In genomic region chr17:19987897-19988296, GRCh38 we compare ENCODE assay signal across 16 cellular contexts. TPM values are rescaled to one million over a fixed set of nuclear protein-coding genes. Genes with fewer than 3 reads are reported as not detected.
A peak's percentile ranks its signal among the peaks of the same experiment; 100 is the strongest.
DNase-seq lines count a peak whose midpoint lies in the region; FAIRE-seq and TF ChIP-seq lines count a peak whose summit lies in the region.
"Had no signal": no experiment of that assay in that cellular context is flagged by ENCODE, and none has a peak within 500 bp of the region (broad histone marks: within the 10 kb centered on the region; RNA-seq: fewer than 3 reads in every experiment).

No MANE protein-coding gene starts in this region.

- no peak overlapping the region for H3K27ac Mint-ChIP-seq in osteocyte (ENCODE audit: unreplicated experiment)
- H3K27ac Mint-ChIP-seq: CD8-positive, alpha-beta T cell had no signal

- H3K27ac ChIP-seq in HEK293 (ENCODE audit: extremely low read depth, low read depth, low read length) (no peak overlapping the region), coronary artery (no peak overlapping the region), Peyer's patch (no peak overlapping the region), transverse colon (no peak overlapping the region)
- H3K27ac ChIP-seq: GM23248, SK-N-MC had no signal

- in situ Hi-C loops in transverse colon (cut with MboI; ENCODE audit: low pct_ligation_motif_present in 1 of 4, low pct_unique_long_range_greater_than_20kb in 1 of 4, low sequenced_read_pairs in 3 of 4) = loop anchor here in 1 of 4 donors (25.0 kb wide), 1 partner anchor 324 kb away; no protein-coding TSS in a partner anchor

- H3K27me3 ChIP-seq in Peyer's patch (no peaks in the 10 kb centered on the region), transverse colon (no peaks in the 10 kb centered on the region)
- H3K27me3 ChIP-seq: BE2C had no signal

- intact Hi-C loops in transverse colon (cut with DNase I; ENCODE audit: low total_unique reads) = no loop called here

- no peaks in the 10 kb centered on the region for H3K4me1 ChIP-seq in HEK293 (ENCODE audit: control insufficient read depth, insufficient read depth, low read length)
- no peaks in the 10 kb centered on the region for H3K4me1 ChIP-seq in Peyer's patch
- peaks cover 0 to 5% (median under 1%) of the 10 kb centered on the region in 4 donors for H3K4me1 ChIP-seq in transverse colon
- H3K4me1 ChIP-seq: BE2C had no signal

- TF ChIP-seq EP300 in transverse colon (IDR thresholded peaks at IDR 0.05; ENCODE audit: low read depth) = no peak

- CTCF ChIA-PET in HEK293 (lab: Yijun Ruan, JAX) = interaction anchor here (0.6 to 1.7 kb wide), 5 partner anchors 22 to 239 kb away, joined by 3 to 7 read pairs (median 4); no protein-coding TSS in a partner anchor

- H3K4me3 Mint-ChIP-seq in osteocyte (ENCODE audit: unreplicated experiment) = no peak overlapping the region
- H3K4me3 Mint-ChIP-seq: CD8-positive, alpha-beta T cell had no signal

- TF ChIP-seq POLR2A in GM12892 (IDR thresholded peaks at IDR 0.05; ENCODE audit: low read depth, low read length) (no peak), Peyer's patch (IDR thresholded peaks at IDR 0.05) (no peak), transverse colon (IDR thresholded peaks at IDR 0.05) (no peak)

- WGBS in transverse colon (ENCODE audit: low coverage in 1 of 2), 2 donors = 50 to 80% methylated on average over 1 of the region's 1 CpG

- DNase-seq in GM12892 (ENCODE audit: insufficient read length) = no peak
- peak; percentile 16 for DNase-seq in coronary artery (ENCODE audit: low spot score)
- peak; percentile 48 for DNase-seq in osteocyte (ENCODE audit: extremely low spot score, unreplicated experiment)
- no peak for DNase-seq in Peyer's patch
- no peak for DNase-seq in transverse colon
- DNase-seq in effector CD8-positive, alpha-beta T cell (lab: John Stamatoyannopoulos, UW) = no peak
- DNase-seq: BE2C; CD8-positive, alpha-beta T cell; GM23248; Kasumi-1; NCI-H187; NCI-H226; NCI-H524 treated with DMSO at 0.1 percent for 48 hours; Right ventricle myocardium superior had no signal

- peaks cover 2% of the 10 kb centered on the region for H3K4me1 Mint-ChIP-seq in osteocyte (ENCODE audit: unreplicated experiment)

- no peaks in the 10 kb centered on the region for H3K9me3 ChIP-seq in HEK293 (ENCODE audit: control insufficient read depth, insufficient read depth, low read depth, low read length)
- no peaks in the 10 kb centered on the region for H3K9me3 ChIP-seq in Peyer's patch
- no peaks in the 10 kb centered on the region for H3K9me3 ChIP-seq in transverse colon
- H3K9me3 ChIP-seq: BE2C had no signal

- TF ChIP-seq CTCF in HEK293 (tag by site-specific recombination; IDR thresholded peaks at IDR 0.05) = no peak
- TF ChIP-seq CTCF in coronary artery (IDR thresholded peaks at IDR 0.05) = no peak
- no peak for TF ChIP-seq CTCF in osteocyte (IDR thresholded peaks at IDR 0.05)
- no peak for TF ChIP-seq CTCF in Peyer's patch (IDR thresholded peaks at IDR 0.05)
- no peak for TF ChIP-seq CTCF in transverse colon (IDR thresholded peaks at IDR 0.05)

- no peaks in the 10 kb centered on the region for H3K36me3 Mint-ChIP-seq in osteocyte (ENCODE audit: unreplicated experiment)
- H3K36me3 Mint-ChIP-seq: CD8-positive, alpha-beta T cell had no signal

- H3K4me3 ChIP-seq in HEK293 (ENCODE audit: low read depth, low read length) (no peak overlapping the region), coronary artery (no peak overlapping the region), Peyer's patch (no peak overlapping the region), transverse colon (no peak overlapping the region)
- H3K4me3 ChIP-seq: GM23248, SK-N-MC had no signal

- H3K9me3 Mint-ChIP-seq in osteocyte (ENCODE audit: unreplicated experiment) = no peaks in the 10 kb centered on the region
- H3K9me3 Mint-ChIP-seq: CD8-positive, alpha-beta T cell had no signal

- POLR2A ChIA-PET in HEK293 (lab: Yijun Ruan, JAX) = interaction anchor here (0.6 kb wide), 1 partner anchor 50 kb away, joined by 5 read pairs; no protein-coding TSS in a partner anchor

- peak; percentile 33 for FAIRE-seq in GM12892 (lab: Jason Lieb, UNC)

- no peaks in the 10 kb centered on the region for H3K36me3 ChIP-seq in HEK293 (ENCODE audit: control insufficient read depth in 2 of 2, insufficient read depth in 1 of 2, low read length in 2 of 2)
- H3K36me3 ChIP-seq in Peyer's patch = no peaks in the 10 kb centered on the region
- no peaks in the 10 kb centered on the region for H3K36me3 ChIP-seq in transverse colon
- H3K36me3 ChIP-seq: BE2C had no signal

- peaks cover 33% of the 10 kb centered on the region for H3K27me3 Mint-ChIP-seq in osteocyte (ENCODE audit: unreplicated experiment)

TF ChIP-seq in HEK293, 187 proteins besides CTCF, POLR2A, EP300 and RAD21:
- TF ChIP-seq ZNF768 (tag by site-specific recombination; IDR thresholded peaks at IDR 0.05) (no peak), ZNF600 (tag by site-specific recombination; IDR thresholded peaks at IDR 0.05) (no peak), EGR2 (tag by site-specific recombination; IDR thresholded peaks at IDR 0.05; ENCODE audit: low read depth) (peak; percentile 77), ZFHX2 (tag by site-specific recombination; conservative IDR thresholded peaks at IDR 0.05) (peak; percentile 77)
TF ChIP-seq in HEK293: peak in this region for 2.

RNA-seq across cellular contexts. Expression of gene AKAP10, which starts 10.3 kb away (rescaled TPM):
- 15.1 TPM for polyA plus RNA-seq in GM12892 (2012; ENCODE audit: missing spikeins)
- 30.2 and 34.4 TPM in 2 replicates for total RNA-seq in osteocyte
- total RNA-seq in Peyer's patch = 10 to 100 TPM; 22.9 to 77.6 (median 30.3) TPM
- total RNA-seq in transverse colon = 10 to 100 TPM; 18.7 to 36.8 (median 25.3) TPM

RNA-seq across cellular contexts. Expression of gene SPECC1, which starts 21.3 kb away (rescaled TPM):
- polyA plus RNA-seq in GM12892 (2012; ENCODE audit: missing spikeins) = 19.4 TPM
- total RNA-seq in osteocyte = 12.1 and 12.6 TPM in 2 replicates
- 100 to 1,000 TPM in 1 of 4 donors, 10 to 100 TPM in 3; 72.1 to 133 (median 83.7) TPM for total RNA-seq in Peyer's patch
- total RNA-seq in transverse colon = 100 to 1,000 TPM; 117 to 141 (median 125) TPM

Comparison
In these comparisons a context has a peak if more than half of its experiments do, and no peak if none do; other contexts are left out.
1. DNase-seq: peak in coronary artery (single experiment) and osteocyte (single experiment); none in GM12892 (single experiment), Peyer's patch (0 of 3), transverse colon (single experiment) and effector CD8-positive, alpha-beta T cell (single experiment).